ENCODE assay signal across 1 cellular context in the genomic region with DNA sequence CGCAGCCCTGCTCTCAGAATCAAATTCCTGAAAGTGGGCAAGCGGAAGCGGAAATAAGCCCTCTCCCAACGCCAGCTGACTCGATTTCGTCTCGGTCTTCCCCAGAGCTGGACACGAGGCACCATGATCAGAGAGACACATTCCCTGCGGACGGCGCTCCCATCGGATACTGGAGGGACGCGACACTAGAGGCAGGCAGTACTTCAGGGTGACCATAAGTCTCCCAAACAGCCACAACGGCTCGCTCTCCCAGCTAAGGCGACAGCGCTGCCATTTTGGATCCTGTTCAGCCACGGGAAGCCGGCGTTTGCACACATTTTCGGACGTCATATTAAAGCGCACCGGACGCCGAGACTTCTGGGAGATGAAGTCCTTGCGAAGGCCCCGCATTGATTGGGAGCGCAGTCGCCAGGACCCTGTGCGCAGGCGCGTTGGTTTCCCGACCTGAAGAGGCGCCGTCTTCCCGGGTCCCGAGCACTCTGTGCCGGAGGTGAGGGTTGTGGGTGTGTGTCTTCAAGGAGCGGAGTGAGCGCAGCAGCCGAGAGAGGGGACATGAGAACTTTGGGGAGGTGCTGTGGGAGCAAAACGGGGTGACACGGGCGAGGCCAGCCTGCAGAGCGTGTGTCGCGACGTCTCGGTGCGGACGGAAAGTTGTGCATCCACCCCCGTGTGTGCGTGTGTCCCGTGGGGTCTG.
TF ChIP-seq lines count a peak whose summit lies in the region.

Gene ZNF2, plus strand, starts transcription at position 439 of the 694 bp plus-strand sequence. CDS start 10,418 bp downstream, outside the sequence.

TF ChIP-seq in K562, 482 proteins besides CTCF, POLR2A, EP300 and RAD21 (continued from another document and continues in another):
- TF ChIP-seq, protein P1, sequence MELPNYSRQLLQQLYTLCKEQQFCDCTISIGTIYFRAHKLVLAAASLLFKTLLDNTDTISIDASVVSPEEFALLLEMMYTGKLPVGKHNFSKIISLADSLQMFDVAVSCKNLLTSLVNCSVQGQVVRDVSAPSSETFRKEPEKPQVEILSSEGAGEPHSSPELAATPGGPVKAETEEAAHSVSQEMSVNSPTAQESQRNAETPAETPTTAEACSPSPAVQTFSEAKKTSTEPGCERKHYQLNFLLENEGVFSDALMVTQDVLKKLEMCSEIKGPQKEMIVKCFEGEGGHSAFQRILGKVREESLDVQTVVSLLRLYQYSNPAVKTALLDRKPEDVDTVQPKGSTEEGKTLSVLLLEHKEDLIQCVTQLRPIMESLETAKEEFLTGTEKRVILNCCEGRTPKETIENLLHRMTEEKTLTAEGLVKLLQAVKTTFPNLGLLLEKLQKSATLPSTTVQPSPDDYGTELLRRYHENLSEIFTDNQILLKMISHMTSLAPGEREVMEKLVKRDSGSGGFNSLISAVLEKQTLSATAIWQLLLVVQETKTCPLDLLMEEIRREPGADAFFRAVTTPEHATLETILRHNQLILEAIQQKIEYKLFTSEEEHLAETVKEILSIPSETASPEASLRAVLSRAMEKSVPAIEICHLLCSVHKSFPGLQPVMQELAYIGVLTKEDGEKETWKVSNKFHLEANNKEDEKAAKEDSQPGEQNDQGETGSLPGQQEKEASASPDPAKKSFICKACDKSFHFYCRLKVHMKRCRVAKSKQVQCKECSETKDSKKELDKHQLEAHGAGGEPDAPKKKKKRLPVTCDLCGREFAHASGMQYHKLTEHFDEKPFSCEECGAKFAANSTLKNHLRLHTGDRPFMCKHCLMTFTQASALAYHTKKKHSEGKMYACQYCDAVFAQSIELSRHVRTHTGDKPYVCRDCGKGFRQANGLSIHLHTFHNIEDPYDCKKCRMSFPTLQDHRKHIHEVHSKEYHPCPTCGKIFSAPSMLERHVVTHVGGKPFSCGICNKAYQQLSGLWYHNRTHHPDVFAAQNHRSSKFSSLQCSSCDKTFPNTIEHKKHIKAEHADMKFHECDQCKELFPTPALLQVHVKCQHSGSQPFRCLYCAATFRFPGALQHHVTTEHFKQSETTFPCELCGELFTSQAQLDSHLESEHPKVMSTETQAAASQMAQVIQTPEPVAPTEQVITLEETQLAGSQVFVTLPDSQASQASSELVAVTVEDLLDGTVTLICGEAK (IDR thresholded peaks at IDR 0.05) = peak; percentile 94
- TF ChIP-seq, protein P1 (CRISPR knock-in tag; IDR thresholded peaks at IDR 0.05) = no peak
- TF ChIP-seq PPARD (CRISPR knock-in tag; IDR thresholded peaks at IDR 0.05) (no peak), TAF9B (IDR thresholded peaks at IDR 0.05; ENCODE audit: partially characterized antibody) (peak; percentile 97), ZSCAN32 (CRISPR knock-in tag; IDR thresholded peaks at IDR 0.05) (no peak), ZBTB2 (IDR thresholded peaks at IDR 0.05) (peak; percentile 91), RNF2 (IDR thresholded peaks at IDR 0.05) (0 out of 2 replicates have a peak, but pooled peaks have one; percentile 22), USF1 (CRISPR knock-in tag; IDR thresholded peaks at IDR 0.05) (no peak), POU5F1 (IDR thresholded peaks at IDR 0.05; ENCODE audit: borderline replicate concordance, low read depth, low read length, partially characterized antibody) (no peak), ZNF609 (CRISPR knock-in tag; IDR thresholded peaks at IDR 0.05; ENCODE audit: borderline replicate concordance) (no peak), ETS2 (tag; IDR thresholded peaks at IDR 0.05; ENCODE audit: borderline replicate concordance, poor library complexity, severe bottlenecking) (no peak), ZKSCAN3 (CRISPR knock-in tag; IDR thresholded peaks at IDR 0.05) (no peak), KHSRP (IDR thresholded peaks at IDR 0.05) (peak; percentile 56; the same call in 1 of the 2 replicates), CHD1 (IDR thresholded peaks at IDR 0.05; ENCODE audit: low read length) (no peak), SOX6 (IDR thresholded peaks at IDR 0.05) (0 out of 2 replicates have a peak, but pooled peaks have one; percentile 10), POLR2G (IDR thresholded peaks at IDR 0.05; ENCODE audit: low read depth, low read length) (peak; percentile 93), POLR2AphosphoS5 (IDR thresholded peaks at IDR 0.05; ENCODE audit: control insufficient read depth, insufficient read depth, low read depth, low read length) (peak; percentile 88), SMAD4 (CRISPR knock-in tag; conservative IDR thresholded peaks at IDR 0.05) (no peak), ZC3H8 (IDR thresholded peaks at IDR 0.05) (no peak), FOS (IDR thresholded peaks at IDR 0.05; ENCODE audit: extremely low read depth, insufficient read length) (no peak), POLR3G (IDR thresholded peaks at IDR 0.05; ENCODE audit: extremely low read depth, insufficient read length, insufficient replicate concordance) (no peak), PTBP1 (IDR thresholded peaks at IDR 0.05; ENCODE audit: low read depth, low read length) (no peak), ESRRB (CRISPR knock-in tag; IDR thresholded peaks at IDR 0.05; ENCODE audit: borderline replicate concordance) (no peak), LCOR (CRISPR knock-in tag; IDR thresholded peaks at IDR 0.05) (0 out of 2 replicates have a peak, but pooled peaks have one; percentile 75)
- TF ChIP-seq, protein P2, sequence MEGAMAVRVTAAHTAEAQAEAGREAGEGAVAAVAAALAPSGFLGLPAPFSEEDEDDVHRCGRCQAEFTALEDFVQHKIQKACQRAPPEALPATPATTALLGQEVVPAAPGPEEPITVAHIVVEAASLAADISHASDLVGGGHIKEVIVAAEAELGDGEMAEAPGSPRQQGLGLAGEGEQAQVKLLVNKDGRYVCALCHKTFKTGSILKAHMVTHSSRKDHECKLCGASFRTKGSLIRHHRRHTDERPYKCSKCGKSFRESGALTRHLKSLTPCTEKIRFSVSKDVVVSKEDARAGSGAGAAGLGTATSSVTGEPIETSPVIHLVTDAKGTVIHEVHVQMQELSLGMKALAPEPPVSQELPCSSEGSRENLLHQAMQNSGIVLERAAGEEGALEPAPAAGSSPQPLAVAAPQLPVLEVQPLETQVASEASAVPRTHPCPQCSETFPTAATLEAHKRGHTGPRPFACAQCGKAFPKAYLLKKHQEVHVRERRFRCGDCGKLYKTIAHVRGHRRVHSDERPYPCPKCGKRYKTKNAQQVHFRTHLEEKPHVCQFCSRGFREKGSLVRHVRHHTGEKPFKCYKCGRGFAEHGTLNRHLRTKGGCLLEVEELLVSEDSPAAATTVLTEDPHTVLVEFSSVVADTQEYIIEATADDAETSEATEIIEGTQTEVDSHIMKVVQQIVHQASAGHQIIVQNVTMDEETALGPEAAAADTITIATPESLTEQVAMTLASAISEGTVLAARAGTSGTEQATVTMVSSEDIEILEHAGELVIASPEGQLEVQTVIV (CRISPR knock-in tag; IDR thresholded peaks at IDR 0.05; ENCODE audit: borderline replicate concordance) = no peak
- TF ChIP-seq, protein P3, sequence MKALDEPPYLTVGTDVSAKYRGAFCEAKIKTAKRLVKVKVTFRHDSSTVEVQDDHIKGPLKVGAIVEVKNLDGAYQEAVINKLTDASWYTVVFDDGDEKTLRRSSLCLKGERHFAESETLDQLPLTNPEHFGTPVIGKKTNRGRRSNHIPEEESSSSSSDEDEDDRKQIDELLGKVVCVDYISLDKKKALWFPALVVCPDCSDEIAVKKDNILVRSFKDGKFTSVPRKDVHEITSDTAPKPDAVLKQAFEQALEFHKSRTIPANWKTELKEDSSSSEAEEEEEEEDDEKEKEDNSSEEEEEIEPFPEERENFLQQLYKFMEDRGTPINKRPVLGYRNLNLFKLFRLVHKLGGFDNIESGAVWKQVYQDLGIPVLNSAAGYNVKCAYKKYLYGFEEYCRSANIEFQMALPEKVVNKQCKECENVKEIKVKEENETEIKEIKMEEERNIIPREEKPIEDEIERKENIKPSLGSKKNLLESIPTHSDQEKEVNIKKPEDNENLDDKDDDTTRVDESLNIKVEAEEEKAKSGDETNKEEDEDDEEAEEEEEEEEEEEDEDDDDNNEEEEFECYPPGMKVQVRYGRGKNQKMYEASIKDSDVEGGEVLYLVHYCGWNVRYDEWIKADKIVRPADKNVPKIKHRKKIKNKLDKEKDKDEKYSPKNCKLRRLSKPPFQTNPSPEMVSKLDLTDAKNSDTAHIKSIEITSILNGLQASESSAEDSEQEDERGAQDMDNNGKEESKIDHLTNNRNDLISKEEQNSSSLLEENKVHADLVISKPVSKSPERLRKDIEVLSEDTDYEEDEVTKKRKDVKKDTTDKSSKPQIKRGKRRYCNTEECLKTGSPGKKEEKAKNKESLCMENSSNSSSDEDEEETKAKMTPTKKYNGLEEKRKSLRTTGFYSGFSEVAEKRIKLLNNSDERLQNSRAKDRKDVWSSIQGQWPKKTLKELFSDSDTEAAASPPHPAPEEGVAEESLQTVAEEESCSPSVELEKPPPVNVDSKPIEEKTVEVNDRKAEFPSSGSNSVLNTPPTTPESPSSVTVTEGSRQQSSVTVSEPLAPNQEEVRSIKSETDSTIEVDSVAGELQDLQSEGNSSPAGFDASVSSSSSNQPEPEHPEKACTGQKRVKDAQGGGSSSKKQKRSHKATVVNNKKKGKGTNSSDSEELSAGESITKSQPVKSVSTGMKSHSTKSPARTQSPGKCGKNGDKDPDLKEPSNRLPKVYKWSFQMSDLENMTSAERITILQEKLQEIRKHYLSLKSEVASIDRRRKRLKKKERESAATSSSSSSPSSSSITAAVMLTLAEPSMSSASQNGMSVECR (CRISPR knock-in tag; IDR thresholded peaks at IDR 0.05) = peak; percentile 82
